In genomic region chr6:152301806-152302568, GRCh38 we compare ENCODE assay signal across 1 cellular context.
TF ChIP-seq lines count a peak whose summit lies in the region.

No MANE protein-coding gene starts in this region.

TF ChIP-seq in K562, 482 proteins besides CTCF, POLR2A, EP300 and RAD21 (continued from another document and continues in another):
- peak; percentile 55 for TF ChIP-seq TFE3 (CRISPR knock-in tag; IDR thresholded peaks at IDR 0.05)
- no peak for TF ChIP-seq ZHX1 (conservative IDR thresholded peaks at IDR 0.05; ENCODE audit: low read length)
- TF ChIP-seq ZNF121 (CRISPR knock-in tag; conservative IDR thresholded peaks at IDR 0.05): no peak
- no peak for TF ChIP-seq TAF7 (tag; IDR thresholded peaks at IDR 0.05)
- TF ChIP-seq DPF2 (IDR thresholded peaks at IDR 0.05): no peak
- peak; percentile 75 for TF ChIP-seq EGR1 (conservative IDR thresholded peaks at IDR 0.05)
- no peak for TF ChIP-seq MTA3 (IDR thresholded peaks at IDR 0.05; ENCODE audit: borderline replicate concordance)
- no peak for TF ChIP-seq MLLT1 (IDR thresholded peaks at IDR 0.05)
- TF ChIP-seq ZNF146 (CRISPR knock-in tag; IDR thresholded peaks at IDR 0.05; ENCODE audit: unreplicated experiment): no peak
- TF ChIP-seq MBD1 (CRISPR knock-in tag; IDR thresholded peaks at IDR 0.05): 0 out of 2 replicates have a peak, but pooled peaks have one; percentile 14
- TF ChIP-seq E2F6 (IDR thresholded peaks at IDR 0.05; ENCODE audit: borderline replicate concordance in 1 of 2, extremely low read depth in 1 of 2, insufficient read depth in 1 of 2, insufficient read length in 1 of 2, low read depth in 1 of 2, low read length in 1 of 2, poor library complexity in 1 of 2, severe bottlenecking in 1 of 2): peak in 1 of 2 experiments; percentile 56
- peak in 1 of 2 experiments; percentile 25; a peak in 1 of 4 replicates for TF ChIP-seq KDM1A (IDR thresholded peaks at IDR 0.05)
- no peak for TF ChIP-seq RFX5 (IDR thresholded peaks at IDR 0.05; ENCODE audit: low read depth, low read length)
- TF ChIP-seq L3MBTL2 (IDR thresholded peaks at IDR 0.05): no peak
- TF ChIP-seq E2F4 (CRISPR knock-in tag; IDR thresholded peaks at IDR 0.05; ENCODE audit: low read depth): no peak
- TF ChIP-seq SREBF1 (IDR thresholded peaks at IDR 0.05; ENCODE audit: borderline replicate concordance, low read depth, low read length): no peak
- no peak for TF ChIP-seq PCBP2 (IDR thresholded peaks at IDR 0.05; ENCODE audit: low read depth, low read length, poor library complexity, severe bottlenecking)
- no peak for TF ChIP-seq ZNF324 (CRISPR knock-in tag; IDR thresholded peaks at IDR 0.05)
- TF ChIP-seq DDX20 (tag; IDR thresholded peaks at IDR 0.05; ENCODE audit: low read depth): no peak
- no peak for TF ChIP-seq KLF1 (tag; IDR thresholded peaks at IDR 0.05)
- TF ChIP-seq CBX1 (IDR thresholded peaks at IDR 0.05; ENCODE audit: low read depth): 0 out of 2 replicates have a peak, but pooled peaks have one; percentile 55
- TF ChIP-seq ZNF764 (CRISPR knock-in tag; IDR thresholded peaks at IDR 0.05; ENCODE audit: low read depth): no peak
- peak; percentile 18; the same call in 1 of the 2 replicates for TF ChIP-seq LCOR (CRISPR knock-in tag; IDR thresholded peaks at IDR 0.05)
- TF ChIP-seq IRF9 (tag; IDR thresholded peaks at IDR 0.05): no peak
- TF ChIP-seq KDM4B (IDR thresholded peaks at IDR 0.05; ENCODE audit: borderline replicate concordance in 2 of 2, low read depth in 1 of 2): no peak
- no peak for TF ChIP-seq SP1 (CRISPR knock-in tag; IDR thresholded peaks at IDR 0.05)
- TF ChIP-seq ZNF655 (CRISPR knock-in tag; IDR thresholded peaks at IDR 0.05): no peak
- no peak for TF ChIP-seq MGA (IDR thresholded peaks at IDR 0.05)
- TF ChIP-seq ZNF507 (tag; conservative IDR thresholded peaks at IDR 0.05): no peak
- no peak for TF ChIP-seq FOXP1 (CRISPR knock-in tag; IDR thresholded peaks at IDR 0.05)
- peak; percentile 47 for TF ChIP-seq NFYB (IDR thresholded peaks at IDR 0.05; ENCODE audit: extremely low read depth, insufficient read length)
